In genomic region chr14:31207287-31207745, GRCh38 we compare ENCODE assay signal across 8 cellular contexts. TPM values are rescaled to one million over a fixed set of nuclear protein-coding genes. Genes with fewer than 3 reads are reported as not detected.
DNase-seq lines count a peak whose midpoint lies in the region; ATAC-seq and TF ChIP-seq lines count a peak whose summit lies in the region.

No MANE protein-coding gene starts in this region.

- no peak for TF ChIP-seq CTCF in activated B cell treated with CpG ODN at 0.5 μM for 24 hours (IDR thresholded peaks at IDR 0.05)

- POLR2A ChIA-PET in activated B cell treated with CpG ODN at 0.5 μM for 24 hours (lab: Charles Lee) = interaction anchor here (0.5 to 3.3 kb wide), 22 partner anchors 8 to 678 kb away, joined by 3 to 38 read pairs (median 5); partner anchors contain the start of genes AP4S1, DTD2, HEATR5A and SCFD1

- H3K36me3 Mint-ChIP-seq in activated naive CD4-positive, alpha-beta T cell treated with anti-CD3 and anti-CD28 coated beads for 36 hours (ENCODE audit: low read depth) = peaks cover 17% of the 10 kb centered on the region
- peaks cover 31% of the 10 kb centered on the region for H3K36me3 Mint-ChIP-seq in activated B cell treated with CpG ODN at 0.5 μM for 24 hours (ENCODE audit: low read depth)

- peaks cover 36% of the 10 kb centered on the region for H3K4me1 Mint-ChIP-seq in activated naive CD4-positive, alpha-beta T cell treated with anti-CD3 and anti-CD28 coated beads for 36 hours (ENCODE audit: low read depth)
- H3K4me1 Mint-ChIP-seq in activated B cell treated with CpG ODN at 0.5 μM for 24 hours = peaks cover 41% of the 10 kb centered on the region

- H3K27me3 Mint-ChIP-seq in activated naive CD4-positive, alpha-beta T cell treated with anti-CD3 and anti-CD28 coated beads for 36 hours (ENCODE audit: low read depth) = no peaks in the 10 kb centered on the region
- H3K27me3 Mint-ChIP-seq in activated B cell treated with CpG ODN at 0.5 μM for 24 hours = no peaks in the 10 kb centered on the region

- DNase-seq in activated naive CD4-positive, alpha-beta T cell treated with anti-CD3 and anti-CD28 coated beads for 36 hours = no peak
- no peak for DNase-seq in activated naive CD4-positive, alpha-beta T cell treated with Interleukin-2 at 50 U/mL for 16 hours
- DNase-seq in activated B cell treated with CpG ODN at 0.5 μM for 24 hours (peak; percentile 93), Right ventricle myocardium superior (no peak), renal cortical epithelial cell (ENCODE audit: low read depth) (peak; percentile 54), NCI-H2029 treated with DMSO at 0.1 percent for 48 hours (lab: John Stamatoyannopoulos, UW) (no peak)
- no peak for DNase-seq in stimulated activated naive CD4-positive, alpha-beta T cell treated with Interleukin-2 at 50 U/mL for 16 hours (lab: John Stamatoyannopoulos, UW)

- peak; percentile 32 for ATAC-seq in HG03159 (IDR thresholded peaks at IDR 0.05; ENCODE audit: unreplicated experiment)
- peak; percentile 36 for ATAC-seq in activated B cell treated with CpG ODN at 0.5 μM for 24 hours (ENCODE audit: low read depth)
- peak; percentile 73 for ATAC-seq in Right ventricle myocardium superior (ENCODE audit: poor library complexity)

- intact Hi-C loops in activated naive CD4-positive, alpha-beta T cell treated with anti-CD3 and anti-CD28 coated beads for 36 hours (cut with micrococcal nuclease) = loop anchor here (1.0 to 10.0 kb wide), 6 partner anchors 235 to 895 kb away; partner anchors contain the start of gene G2E3
- intact Hi-C loops in activated B cell treated with CpG ODN at 0.5 μM for 24 hours (cut with micrococcal nuclease) = loop anchor here (1.0 to 5.0 kb wide), 8 partner anchors 17 to 870 kb away; partner anchors contain the start of genes ARHGAP5, G2E3, NUBPL and SCFD1
- intact Hi-C loops in Right ventricle myocardium superior (cut with DNase I) = no loop called here

- peak overlapping the region; percentile 95 for H3K27ac Mint-ChIP-seq in activated naive CD4-positive, alpha-beta T cell treated with anti-CD3 and anti-CD28 coated beads for 36 hours
- H3K27ac Mint-ChIP-seq in activated B cell treated with CpG ODN at 0.5 μM for 24 hours = peak overlapping the region; percentile 96

- CTCF ChIA-PET in activated naive CD4-positive, alpha-beta T cell treated with anti-CD3 and anti-CD28 coated beads for 36 hours (lab: Charles Lee) = interaction anchor here (0.8 to 1.6 kb wide), 10 partner anchors 8 to 184 kb away, joined by 3 to 5 read pairs (median 3); no protein-coding TSS in a partner anchor
- CTCF ChIA-PET in activated B cell treated with CpG ODN at 0.5 μM for 24 hours (lab: Charles Lee) = interaction anchor here (0.7 to 2.4 kb wide), 6 partner anchors 10 to 1048 kb away, joined by 3 to 7 read pairs (median 4); partner anchors contain the start of gene STRN3

- H3K4me3 Mint-ChIP-seq in activated naive CD4-positive, alpha-beta T cell treated with anti-CD3 and anti-CD28 coated beads for 36 hours = peak overlapping the region; percentile 89
- peak overlapping the region; percentile 96 for H3K4me3 Mint-ChIP-seq in activated B cell treated with CpG ODN at 0.5 μM for 24 hours

- no peaks in the 10 kb centered on the region for H3K9me3 Mint-ChIP-seq in activated naive CD4-positive, alpha-beta T cell treated with anti-CD3 and anti-CD28 coated beads for 36 hours
- H3K9me3 Mint-ChIP-seq in activated B cell treated with CpG ODN at 0.5 μM for 24 hours = no peaks in the 10 kb centered on the region

RNA-seq across cellular contexts. Expression of gene HECTD1, which starts 0.3 kb away (rescaled TPM):
- total RNA-seq in activated naive CD4-positive, alpha-beta T cell treated with anti-CD3 and anti-CD28 coated beads for 36 hours = 10 to 100 TPM; 61.5 to 64.1 TPM
- total RNA-seq in activated B cell treated with CpG ODN at 0.5 μM for 24 hours (139 and 163 TPM in 2 replicates), Right ventricle myocardium superior (145 TPM), renal cortical epithelial cell (239 and 354 TPM in 2 replicates)

Comparison
In these comparisons a context has a peak if more than half of its experiments do, and no peak if none do; other contexts are left out.
1. DNase-seq: peak in activated B cell treated with CpG ODN at 0.5 μM for 24 hours (single experiment) and renal cortical epithelial cell (single experiment); none in activated naive CD4-positive, alpha-beta T cell treated with anti-CD3 and anti-CD28 coated beads for 36 hours (single experiment), activated naive CD4-positive, alpha-beta T cell treated with Interleukin-2 at 50 U/mL for 16 hours (single experiment), Right ventricle myocardium superior (single experiment), NCI-H2029 treated with DMSO at 0.1 percent for 48 hours (single experiment) and stimulated activated naive CD4-positive, alpha-beta T cell treated with Interleukin-2 at 50 U/mL for 16 hours (single experiment).
2. Peak in every context shown above with its lines, with median percentiles within 50 percentile points of each other: ATAC-seq.